ENCODE assay signal across 8 cellular contexts in the genomic region with DNA sequence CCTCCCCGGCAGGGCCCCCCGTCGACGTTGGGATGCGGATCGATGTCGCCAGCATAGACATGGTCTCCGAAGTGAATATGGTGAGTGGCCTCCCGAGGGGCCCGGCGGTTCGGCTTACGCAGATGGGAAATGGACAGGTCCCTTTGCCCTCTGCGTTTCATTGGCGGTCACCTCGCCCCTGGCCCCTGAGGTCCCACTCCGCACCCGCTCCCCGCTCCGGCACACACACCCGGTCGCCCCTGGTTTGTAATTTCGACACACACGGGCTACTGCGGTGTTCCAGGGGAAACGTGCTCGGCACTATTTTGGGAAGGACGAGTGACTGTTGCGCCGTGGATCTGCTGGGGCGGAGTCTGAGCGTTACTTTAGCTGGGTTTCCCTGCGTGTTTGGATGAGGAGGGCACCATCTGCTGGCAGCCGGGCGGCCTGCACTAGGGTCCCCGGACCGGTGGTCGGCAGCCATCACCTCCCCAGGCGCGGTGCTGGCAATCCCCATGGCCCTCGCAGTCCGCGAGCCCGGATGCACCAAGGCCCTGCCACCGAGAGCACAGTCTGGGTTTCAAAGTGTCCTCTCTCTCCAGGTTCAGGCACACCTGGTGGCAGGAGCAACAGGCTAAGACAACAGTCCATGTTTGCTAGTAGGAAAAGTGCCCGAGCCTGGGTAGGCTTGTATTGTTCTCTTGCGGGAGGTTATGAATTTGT.
DNase-seq lines count a peak whose midpoint lies in the region; ATAC-seq and TF ChIP-seq lines count a peak whose summit lies in the region.

No MANE protein-coding gene starts in this region.

- peak; percentile 94 for ATAC-seq in GM21737 (IDR thresholded peaks at IDR 0.05; ENCODE audit: unreplicated experiment)

- POLR2A ChIA-PET in GM10248 (lab: Yijun Ruan, JAX): no interaction called here

- DNase-seq in GM10248 (ENCODE audit: extremely low spot score) (peak; percentile 76), HuH-7 (ENCODE audit: low spot score) (peak; percentile 79), SW480 (ENCODE audit: low spot score) (peak; percentile 65), inferior parietal cortex (ENCODE audit: extremely low spot score) (peak; percentile 70), smooth muscle cell of the brain vasculature (ENCODE audit: low read depth, low spot score) (peak; percentile 18), KG1 (lab: John Stamatoyannopoulos, UW) (no peak)
- peak; percentile 30 for DNase-seq in central memory CD4-positive, alpha-beta T cell

- peak; percentile 86 for TF ChIP-seq CTCF in GM10248 (IDR thresholded peaks at IDR 0.05; ENCODE audit: control extremely low read depth, extremely low read depth, low read depth, missing control alignments)

- CTCF ChIA-PET in GM10248 (lab: Yijun Ruan, JAX): interaction anchor here (0.6 to 2.2 kb wide), 9 partner anchors 9 to 350 kb away, joined by 3 to 14 read pairs (median 3); no protein-coding TSS in a partner anchor
